Comparison of ENCODE assay signal across 1 cellular context in the genomic region with DNA sequence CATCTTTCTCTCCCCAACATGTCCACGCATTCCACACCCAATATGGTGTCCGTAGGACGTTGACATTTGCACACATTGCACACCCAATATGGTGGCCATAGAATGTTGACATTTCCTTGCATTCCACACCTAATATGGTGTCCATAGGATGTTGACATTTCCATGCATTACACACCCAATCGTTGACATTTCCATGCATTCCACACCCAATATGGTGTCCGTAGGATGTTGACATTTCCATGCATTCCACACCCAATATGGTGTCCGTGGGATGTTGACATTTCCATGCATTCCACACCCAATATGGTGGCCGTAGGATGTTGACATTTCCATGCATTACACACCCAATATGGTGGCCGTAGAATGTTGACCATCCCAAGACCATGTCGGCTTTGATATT.
TF ChIP-seq lines count a peak whose summit lies in the region.

No MANE protein-coding gene starts in this region.

TF ChIP-seq in K562, 482 proteins besides CTCF, POLR2A, EP300 and RAD21 (continued from another document):
- TF ChIP-seq DDX20 (tag; IDR thresholded peaks at IDR 0.05; ENCODE audit: low read depth): peak; percentile 73
- TF ChIP-seq, protein P1, sequence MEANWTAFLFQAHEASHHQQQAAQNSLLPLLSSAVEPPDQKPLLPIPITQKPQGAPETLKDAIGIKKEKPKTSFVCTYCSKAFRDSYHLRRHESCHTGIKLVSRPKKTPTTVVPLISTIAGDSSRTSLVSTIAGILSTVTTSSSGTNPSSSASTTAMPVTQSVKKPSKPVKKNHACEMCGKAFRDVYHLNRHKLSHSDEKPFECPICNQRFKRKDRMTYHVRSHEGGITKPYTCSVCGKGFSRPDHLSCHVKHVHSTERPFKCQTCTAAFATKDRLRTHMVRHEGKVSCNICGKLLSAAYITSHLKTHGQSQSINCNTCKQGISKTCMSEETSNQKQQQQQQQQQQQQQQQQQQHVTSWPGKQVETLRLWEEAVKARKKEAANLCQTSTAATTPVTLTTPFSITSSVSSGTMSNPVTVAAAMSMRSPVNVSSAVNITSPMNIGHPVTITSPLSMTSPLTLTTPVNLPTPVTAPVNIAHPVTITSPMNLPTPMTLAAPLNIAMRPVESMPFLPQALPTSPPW (CRISPR knock-in tag; IDR thresholded peaks at IDR 0.05): peak; percentile 49; the same call in 1 of the 2 replicates
- no peak for TF ChIP-seq JUNB (CRISPR knock-in tag; conservative IDR thresholded peaks at IDR 0.05)
- TF ChIP-seq, protein P2, sequence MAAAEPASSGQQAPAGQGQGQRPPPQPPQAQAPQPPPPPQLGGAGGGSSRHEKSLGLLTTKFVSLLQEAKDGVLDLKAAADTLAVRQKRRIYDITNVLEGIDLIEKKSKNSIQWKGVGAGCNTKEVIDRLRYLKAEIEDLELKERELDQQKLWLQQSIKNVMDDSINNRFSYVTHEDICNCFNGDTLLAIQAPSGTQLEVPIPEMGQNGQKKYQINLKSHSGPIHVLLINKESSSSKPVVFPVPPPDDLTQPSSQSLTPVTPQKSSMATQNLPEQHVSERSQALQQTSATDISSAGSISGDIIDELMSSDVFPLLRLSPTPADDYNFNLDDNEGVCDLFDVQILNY (CRISPR knock-in tag; IDR thresholded peaks at IDR 0.05): no peak
- no peak for TF ChIP-seq PRPF4 (IDR thresholded peaks at IDR 0.05; ENCODE audit: insufficient read depth, low read depth, low read length, poor library complexity, severe bottlenecking)
- TF ChIP-seq ZNF507 (tag; conservative IDR thresholded peaks at IDR 0.05): no peak
- no peak for TF ChIP-seq ZNF384 (IDR thresholded peaks at IDR 0.05; ENCODE audit: low read depth, low read length)
- TF ChIP-seq CTBP1 (IDR thresholded peaks at IDR 0.05; ENCODE audit: borderline replicate concordance): no peak
- TF ChIP-seq NCOA2 (IDR thresholded peaks at IDR 0.05; ENCODE audit: partially characterized antibody in 2 of 2): no peak
- TF ChIP-seq ZNF589 (CRISPR knock-in tag; IDR thresholded peaks at IDR 0.05; ENCODE audit: low read depth): peak; percentile 50; the same call in 1 of the 2 replicates
- TF ChIP-seq RBM15 (IDR thresholded peaks at IDR 0.05; ENCODE audit: insufficient read depth, low read length): no peak
- TF ChIP-seq, protein P3, sequence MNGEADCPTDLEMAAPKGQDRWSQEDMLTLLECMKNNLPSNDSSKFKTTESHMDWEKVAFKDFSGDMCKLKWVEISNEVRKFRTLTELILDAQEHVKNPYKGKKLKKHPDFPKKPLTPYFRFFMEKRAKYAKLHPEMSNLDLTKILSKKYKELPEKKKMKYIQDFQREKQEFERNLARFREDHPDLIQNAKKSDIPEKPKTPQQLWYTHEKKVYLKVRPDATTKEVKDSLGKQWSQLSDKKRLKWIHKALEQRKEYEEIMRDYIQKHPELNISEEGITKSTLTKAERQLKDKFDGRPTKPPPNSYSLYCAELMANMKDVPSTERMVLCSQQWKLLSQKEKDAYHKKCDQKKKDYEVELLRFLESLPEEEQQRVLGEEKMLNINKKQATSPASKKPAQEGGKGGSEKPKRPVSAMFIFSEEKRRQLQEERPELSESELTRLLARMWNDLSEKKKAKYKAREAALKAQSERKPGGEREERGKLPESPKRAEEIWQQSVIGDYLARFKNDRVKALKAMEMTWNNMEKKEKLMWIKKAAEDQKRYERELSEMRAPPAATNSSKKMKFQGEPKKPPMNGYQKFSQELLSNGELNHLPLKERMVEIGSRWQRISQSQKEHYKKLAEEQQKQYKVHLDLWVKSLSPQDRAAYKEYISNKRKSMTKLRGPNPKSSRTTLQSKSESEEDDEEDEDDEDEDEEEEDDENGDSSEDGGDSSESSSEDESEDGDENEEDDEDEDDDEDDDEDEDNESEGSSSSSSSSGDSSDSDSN (IDR thresholded peaks at IDR 0.05; ENCODE audit: borderline replicate concordance in 1 of 2, low read depth in 2 of 2, low read length in 2 of 2): no peak
- TF ChIP-seq, protein P4, sequence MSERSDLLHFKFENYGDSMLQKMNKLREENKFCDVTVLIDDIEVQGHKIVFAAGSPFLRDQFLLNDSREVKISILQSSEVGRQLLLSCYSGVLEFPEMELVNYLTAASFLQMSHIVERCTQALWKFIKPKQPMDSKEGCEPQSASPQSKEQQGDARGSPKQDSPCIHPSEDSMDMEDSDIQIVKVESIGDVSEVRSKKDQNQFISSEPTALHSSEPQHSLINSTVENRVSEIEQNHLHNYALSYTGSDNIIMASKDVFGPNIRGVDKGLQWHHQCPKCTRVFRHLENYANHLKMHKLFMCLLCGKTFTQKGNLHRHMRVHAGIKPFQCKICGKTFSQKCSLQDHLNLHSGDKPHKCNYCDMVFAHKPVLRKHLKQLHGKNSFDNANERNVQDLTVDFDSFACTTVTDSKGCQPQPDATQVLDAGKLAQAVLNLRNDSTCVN (CRISPR knock-in tag; IDR thresholded peaks at IDR 0.05): no peak
- TF ChIP-seq, protein P5, sequence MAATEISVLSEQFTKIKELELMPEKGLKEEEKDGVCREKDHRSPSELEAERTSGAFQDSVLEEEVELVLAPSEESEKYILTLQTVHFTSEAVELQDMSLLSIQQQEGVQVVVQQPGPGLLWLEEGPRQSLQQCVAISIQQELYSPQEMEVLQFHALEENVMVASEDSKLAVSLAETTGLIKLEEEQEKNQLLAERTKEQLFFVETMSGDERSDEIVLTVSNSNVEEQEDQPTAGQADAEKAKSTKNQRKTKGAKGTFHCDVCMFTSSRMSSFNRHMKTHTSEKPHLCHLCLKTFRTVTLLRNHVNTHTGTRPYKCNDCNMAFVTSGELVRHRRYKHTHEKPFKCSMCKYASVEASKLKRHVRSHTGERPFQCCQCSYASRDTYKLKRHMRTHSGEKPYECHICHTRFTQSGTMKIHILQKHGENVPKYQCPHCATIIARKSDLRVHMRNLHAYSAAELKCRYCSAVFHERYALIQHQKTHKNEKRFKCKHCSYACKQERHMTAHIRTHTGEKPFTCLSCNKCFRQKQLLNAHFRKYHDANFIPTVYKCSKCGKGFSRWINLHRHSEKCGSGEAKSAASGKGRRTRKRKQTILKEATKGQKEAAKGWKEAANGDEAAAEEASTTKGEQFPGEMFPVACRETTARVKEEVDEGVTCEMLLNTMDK (IDR thresholded peaks at IDR 0.05; ENCODE audit: borderline replicate concordance, insufficient read depth, low read depth, low read length, poor library complexity, severe bottlenecking): no peak
- TF ChIP-seq, protein P6, sequence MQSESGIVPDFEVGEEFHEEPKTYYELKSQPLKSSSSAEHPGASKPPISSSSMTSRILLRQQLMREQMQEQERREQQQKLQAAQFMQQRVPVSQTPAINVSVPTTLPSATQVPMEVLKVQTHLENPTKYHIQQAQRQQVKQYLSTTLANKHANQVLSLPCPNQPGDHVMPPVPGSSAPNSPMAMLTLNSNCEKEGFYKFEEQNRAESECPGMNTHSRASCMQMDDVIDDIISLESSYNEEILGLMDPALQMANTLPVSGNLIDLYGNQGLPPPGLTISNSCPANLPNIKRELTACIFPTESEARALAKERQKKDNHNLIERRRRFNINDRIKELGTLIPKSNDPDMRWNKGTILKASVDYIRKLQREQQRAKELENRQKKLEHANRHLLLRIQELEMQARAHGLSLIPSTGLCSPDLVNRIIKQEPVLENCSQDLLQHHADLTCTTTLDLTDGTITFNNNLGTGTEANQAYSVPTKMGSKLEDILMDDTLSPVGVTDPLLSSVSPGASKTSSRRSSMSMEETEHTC (IDR thresholded peaks at IDR 0.05): no peak
- TF ChIP-seq ZNF134 (CRISPR knock-in tag; conservative IDR thresholded peaks at IDR 0.05): no peak
- TF ChIP-seq MAFF (IDR thresholded peaks at IDR 0.05; ENCODE audit: low read length): no peak
- no peak for TF ChIP-seq NELFE (IDR thresholded peaks at IDR 0.05; ENCODE audit: insufficient read depth, insufficient read length)
- 0 out of 2 replicates have a peak, but pooled peaks have one; percentile 34 for TF ChIP-seq PYGO2 (tag; IDR thresholded peaks at IDR 0.05)
- no peak for TF ChIP-seq MCM7 (IDR thresholded peaks at IDR 0.05)
- TF ChIP-seq ZNF668 (CRISPR knock-in tag; IDR thresholded peaks at IDR 0.05): no peak
- TF ChIP-seq, protein P7, sequence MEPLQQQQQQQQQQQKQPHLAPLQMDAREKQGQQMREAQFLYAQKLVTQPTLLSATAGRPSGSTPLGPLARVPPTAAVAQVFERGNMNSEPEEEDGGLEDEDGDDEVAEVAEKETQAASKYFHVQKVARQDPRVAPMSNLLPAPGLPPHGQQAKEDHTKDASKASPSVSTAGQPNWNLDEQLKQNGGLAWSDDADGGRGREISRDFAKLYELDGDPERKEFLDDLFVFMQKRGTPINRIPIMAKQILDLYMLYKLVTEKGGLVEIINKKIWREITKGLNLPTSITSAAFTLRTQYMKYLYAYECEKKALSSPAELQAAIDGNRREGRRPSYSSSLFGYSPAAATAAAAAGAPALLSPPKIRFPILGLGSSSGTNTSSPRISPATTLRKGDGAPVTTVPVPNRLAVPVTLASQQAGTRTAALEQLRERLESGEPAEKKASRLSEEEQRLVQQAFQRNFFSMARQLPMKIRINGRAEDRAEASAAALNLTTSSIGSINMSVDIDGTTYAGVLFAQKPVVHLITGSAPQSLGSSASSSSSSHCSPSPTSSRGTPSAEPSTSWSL (CRISPR knock-in tag; IDR thresholded peaks at IDR 0.05; ENCODE audit: borderline replicate concordance): no peak
- TF ChIP-seq JUND (IDR thresholded peaks at IDR 0.05; ENCODE audit: borderline replicate concordance, low read depth, low read length): no peak
- TF ChIP-seq JUND (tag; IDR thresholded peaks at IDR 0.05; ENCODE audit: borderline replicate concordance, low read depth, low read length): peak; percentile 91; the same call in 2 of the 3 replicates
- TF ChIP-seq, protein P8, sequence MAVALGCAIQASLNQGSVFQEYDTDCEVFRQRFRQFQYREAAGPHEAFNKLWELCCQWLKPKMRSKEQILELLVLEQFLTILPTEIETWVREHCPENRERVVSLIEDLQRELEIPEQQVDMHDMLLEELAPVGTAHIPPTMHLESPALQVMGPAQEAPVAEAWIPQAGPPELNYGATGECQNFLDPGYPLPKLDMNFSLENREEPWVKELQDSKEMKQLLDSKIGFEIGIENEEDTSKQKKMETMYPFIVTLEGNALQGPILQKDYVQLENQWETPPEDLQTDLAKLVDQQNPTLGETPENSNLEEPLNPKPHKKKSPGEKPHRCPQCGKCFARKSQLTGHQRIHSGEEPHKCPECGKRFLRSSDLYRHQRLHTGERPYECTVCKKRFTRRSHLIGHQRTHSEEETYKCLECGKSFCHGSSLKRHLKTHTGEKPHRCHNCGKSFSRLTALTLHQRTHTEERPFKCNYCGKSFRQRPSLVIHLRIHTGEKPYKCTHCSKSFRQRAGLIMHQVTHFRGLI (CRISPR knock-in tag; IDR thresholded peaks at IDR 0.05): no peak
- TF ChIP-seq ZC3H4 (CRISPR knock-in tag; IDR thresholded peaks at IDR 0.05; ENCODE audit: borderline replicate concordance): no peak
- TF ChIP-seq, protein P9, sequence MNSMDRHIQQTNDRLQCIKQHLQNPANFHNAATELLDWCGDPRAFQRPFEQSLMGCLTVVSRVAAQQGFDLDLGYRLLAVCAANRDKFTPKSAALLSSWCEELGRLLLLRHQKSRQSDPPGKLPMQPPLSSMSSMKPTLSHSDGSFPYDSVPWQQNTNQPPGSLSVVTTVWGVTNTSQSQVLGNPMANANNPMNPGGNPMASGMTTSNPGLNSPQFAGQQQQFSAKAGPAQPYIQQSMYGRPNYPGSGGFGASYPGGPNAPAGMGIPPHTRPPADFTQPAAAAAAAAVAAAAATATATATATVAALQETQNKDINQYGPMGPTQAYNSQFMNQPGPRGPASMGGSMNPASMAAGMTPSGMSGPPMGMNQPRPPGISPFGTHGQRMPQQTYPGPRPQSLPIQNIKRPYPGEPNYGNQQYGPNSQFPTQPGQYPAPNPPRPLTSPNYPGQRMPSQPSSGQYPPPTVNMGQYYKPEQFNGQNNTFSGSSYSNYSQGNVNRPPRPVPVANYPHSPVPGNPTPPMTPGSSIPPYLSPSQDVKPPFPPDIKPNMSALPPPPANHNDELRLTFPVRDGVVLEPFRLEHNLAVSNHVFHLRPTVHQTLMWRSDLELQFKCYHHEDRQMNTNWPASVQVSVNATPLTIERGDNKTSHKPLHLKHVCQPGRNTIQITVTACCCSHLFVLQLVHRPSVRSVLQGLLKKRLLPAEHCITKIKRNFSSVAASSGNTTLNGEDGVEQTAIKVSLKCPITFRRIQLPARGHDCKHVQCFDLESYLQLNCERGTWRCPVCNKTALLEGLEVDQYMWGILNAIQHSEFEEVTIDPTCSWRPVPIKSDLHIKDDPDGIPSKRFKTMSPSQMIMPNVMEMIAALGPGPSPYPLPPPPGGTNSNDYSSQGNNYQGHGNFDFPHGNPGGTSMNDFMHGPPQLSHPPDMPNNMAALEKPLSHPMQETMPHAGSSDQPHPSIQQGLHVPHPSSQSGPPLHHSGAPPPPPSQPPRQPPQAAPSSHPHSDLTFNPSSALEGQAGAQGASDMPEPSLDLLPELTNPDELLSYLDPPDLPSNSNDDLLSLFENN (IDR thresholded peaks at IDR 0.05; ENCODE audit: low read depth in 2 of 2, low read length in 2 of 2): no peak
- no peak for TF ChIP-seq ARID1B (IDR thresholded peaks at IDR 0.05)
- TF ChIP-seq FOXA1 (IDR thresholded peaks at IDR 0.05; ENCODE audit: borderline replicate concordance): no peak
- TF ChIP-seq FOXJ2 (tag; IDR thresholded peaks at IDR 0.05): peak; percentile 92
- TF ChIP-seq KAT8 (IDR thresholded peaks at IDR 0.05; ENCODE audit: low read depth): no peak
